Comparison of ENCODE assay signal across 37 cellular contexts in the genomic region with DNA sequence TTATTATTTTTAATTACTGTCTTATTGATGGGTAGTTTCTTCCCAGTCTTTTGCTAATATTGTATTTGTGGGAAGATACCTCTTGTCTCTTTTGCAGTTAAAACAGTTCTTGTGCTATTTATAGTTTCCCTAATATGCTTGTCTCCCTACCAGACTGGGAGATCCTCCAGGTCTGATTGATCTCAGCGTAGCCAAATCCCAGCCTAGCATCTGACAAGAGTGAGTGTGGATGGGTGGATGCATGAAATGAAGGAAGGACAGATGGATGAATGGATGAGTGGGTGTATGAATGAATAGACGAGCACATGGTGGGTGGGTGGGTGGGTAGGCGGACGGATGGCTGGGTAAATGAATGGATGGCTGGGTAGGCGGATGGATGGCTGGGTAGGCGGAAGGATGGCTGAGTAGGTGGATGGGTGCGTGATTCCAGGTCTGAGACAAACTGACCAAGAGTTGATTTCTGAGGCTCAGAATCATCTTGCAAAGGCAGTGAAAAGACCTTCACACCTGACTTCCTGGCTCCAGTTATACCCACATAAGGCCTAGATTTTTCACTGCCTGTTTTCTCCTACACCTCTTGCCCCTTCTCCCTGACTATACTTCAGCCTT. TPM values are rescaled to one million over a fixed set of nuclear protein-coding genes. Genes with fewer than 3 reads are reported as not detected.
"Had no signal": no experiment of that assay in that cellular context is flagged by ENCODE, and none has a peak within 500 bp of the region (broad histone marks: within the 10 kb centered on the region; RNA-seq: fewer than 3 reads in every experiment).

No MANE protein-coding gene starts in this region.

- H3K79me2 ChIP-seq: hepatocyte had no signal

- H3K36me3 Mint-ChIP-seq: activated CD4-positive, alpha-beta memory T cell treated with anti-CD3 and anti-CD28 coated beads for 36 hours; activated naive CD8-positive, alpha-beta T cell treated with anti-CD3 and anti-CD28 coated beads for 36 hours; brain; mesothelial cell of epicardium; naive thymus-derived CD8-positive, alpha-beta T cell; stimulated activated memory B cell treated with anti-CD40 and anti-IgM and Interleukin-4, amounts not matched to agents 10 μg/mL and 1 μg/mL and 100 μg/mL, for 72 hours had no signal

- H3K9me3 Mint-ChIP-seq: activated B cell treated with CpG ODN at 0.5 μM for 24 hours; activated CD4-positive, alpha-beta memory T cell treated with anti-CD3 and anti-CD28 coated beads for 36 hours; activated naive CD4-positive, alpha-beta T cell treated with anti-CD3 and anti-CD28 coated beads for 36 hours; activated naive CD8-positive, alpha-beta T cell treated with anti-CD3 and anti-CD28 coated beads for 36 hours; activated T-helper 1 cell treated with anti-CD3 and anti-CD28 coated beads, Interleukin-12 subunit alpha, Interleukin-12 subunit beta, Interleukin-2, Interleukin-4 antibody, amounts not matched to agents 30 ng/mL and 10 ng/mL and 1 ng/mL, durations not matched to agents 14 hours and 24 hours and 36 hours; brain; mesothelial cell of epicardium; naive thymus-derived CD8-positive, alpha-beta T cell; stimulated activated memory B cell treated with anti-CD40 and anti-IgM and Interleukin-4, amounts not matched to agents 10 μg/mL and 1 μg/mL and 100 μg/mL, for 72 hours; T-helper 2 cell treated with Interferon-gamma antibody and Interleukin-4, amounts not matched to agents 5 μg/mL and 100 μg/mL, for 36 hours had no signal

- H2AFZ ChIP-seq: hepatocyte had no signal

- DNase-seq: activated B cell treated with CpG ODN at 0.5 μM for 24 hours; activated CD4-positive, alpha-beta memory T cell treated with anti-CD3 and anti-CD28 coated beads for 36 hours; activated CD4-positive, alpha-beta T cell treated with anti-CD3 and anti-CD28 coated beads for 4 hours; activated CD8-positive, alpha-beta memory T cell treated with anti-CD3 and anti-CD28 coated beads, Interleukin-2, amount 50 U/mL, for 4 hours; activated effector memory CD4-positive, alpha-beta T cell treated with anti-CD3 and anti-CD28 coated beads, Interleukin-2, amount 50 U/mL, for 16 hours; activated naive CD4-positive, alpha-beta T cell treated with anti-CD3 and anti-CD28 coated beads for 36 hours; activated naive CD8-positive, alpha-beta T cell treated with anti-CD3 and anti-CD28 coated beads for 36 hours; activated T-cell treated with anti-CD3 and anti-CD28 coated beads, Interleukin-2, amount 50 U/mL, for 1 hour; effector memory CD4-positive, alpha-beta T cell; left colon; mammary epithelial cell; naive thymus-derived CD8-positive, alpha-beta T cell; retina; sigmoid colon; small intestine; stimulated activated CD4-positive, alpha-beta T cell treated with anti-CD3 and anti-CD28 coated beads, Interleukin-4, amount 100 ng/mL, for 4 hours; stimulated activated CD8-positive, alpha-beta memory T cell treated with anti-CD3 and anti-CD28 coated beads, Interleukin-4, amount 100 ng/mL, for 48 hours; stomach; T-helper 1 cell; thyroid gland; upper lobe of left lung had no signal

- H3K9me3 ChIP-seq: adrenal gland, gastroesophageal sphincter, sigmoid colon, stomach, thyroid gland, upper lobe of left lung had no signal

- H3K4me3 ChIP-seq: adrenal gland, cardiac muscle cell, coronary artery, dorsolateral prefrontal cortex, gastroesophageal sphincter, hepatocyte, sigmoid colon, stomach, thyroid gland, upper lobe of left lung had no signal

- ATAC-seq: gastroesophageal sphincter; left colon; naive thymus-derived CD8-positive, alpha-beta T cell; stimulated activated memory B cell treated with anti-CD40 and anti-IgM and Interleukin-4, amounts not matched to agents 10 μg/mL and 1 μg/mL and 100 μg/mL, for 72 hours had no signal

- H3K36me3 ChIP-seq: adrenal gland, cardiac muscle cell, gastroesophageal sphincter, sigmoid colon, stomach, thyroid gland, upper lobe of left lung had no signal

- H3K4me2 ChIP-seq: hepatocyte had no signal

- H3K27ac ChIP-seq: adrenal gland, cardiac muscle cell, coronary artery, gastroesophageal sphincter, hepatocyte, sigmoid colon, stomach, thyroid gland, upper lobe of left lung had no signal

- H3K27ac Mint-ChIP-seq: activated B cell treated with CpG ODN at 0.5 μM for 24 hours; activated CD4-positive, alpha-beta memory T cell treated with anti-CD3 and anti-CD28 coated beads for 36 hours; activated naive CD4-positive, alpha-beta T cell treated with anti-CD3 and anti-CD28 coated beads for 36 hours; activated naive CD8-positive, alpha-beta T cell treated with anti-CD3 and anti-CD28 coated beads for 36 hours; activated T-helper 1 cell treated with anti-CD3 and anti-CD28 coated beads, Interleukin-12 subunit alpha, Interleukin-12 subunit beta, Interleukin-2, Interleukin-4 antibody, amounts not matched to agents 30 ng/mL and 10 ng/mL and 1 ng/mL, durations not matched to agents 14 hours and 24 hours and 36 hours; mesothelial cell of epicardium; progenitor cell of endocrine pancreas; stimulated activated memory B cell treated with anti-CD40 and anti-IgM and Interleukin-4, amounts not matched to agents 10 μg/mL and 1 μg/mL and 100 μg/mL, for 72 hours; T-helper 2 cell treated with Interferon-gamma antibody and Interleukin-4, amounts not matched to agents 5 μg/mL and 100 μg/mL, for 36 hours had no signal

- H3K4me3 Mint-ChIP-seq: activated B cell treated with CpG ODN at 0.5 μM for 24 hours; activated CD4-positive, alpha-beta memory T cell treated with anti-CD3 and anti-CD28 coated beads for 36 hours; activated naive CD4-positive, alpha-beta T cell treated with anti-CD3 and anti-CD28 coated beads for 36 hours; activated naive CD8-positive, alpha-beta T cell treated with anti-CD3 and anti-CD28 coated beads for 36 hours; activated T-helper 1 cell treated with anti-CD3 and anti-CD28 coated beads, Interleukin-12 subunit alpha, Interleukin-12 subunit beta, Interleukin-2, Interleukin-4 antibody, amounts not matched to agents 30 ng/mL and 10 ng/mL and 1 ng/mL, durations not matched to agents 14 hours and 24 hours and 36 hours; brain; mesothelial cell of epicardium; naive thymus-derived CD8-positive, alpha-beta T cell; stimulated activated memory B cell treated with anti-CD40 and anti-IgM and Interleukin-4, amounts not matched to agents 10 μg/mL and 1 μg/mL and 100 μg/mL, for 72 hours; T-helper 2 cell treated with Interferon-gamma antibody and Interleukin-4, amounts not matched to agents 5 μg/mL and 100 μg/mL, for 36 hours had no signal

- FAIRE-seq: keratinocyte, small intestine had no signal

- H3K4me1 ChIP-seq: adrenal gland had no signal

- H3K27me3 ChIP-seq: adrenal gland, dorsolateral prefrontal cortex, hepatocyte, thyroid gland, upper lobe of left lung had no signal

- H3K27me3 Mint-ChIP-seq: activated naive CD8-positive, alpha-beta T cell treated with anti-CD3 and anti-CD28 coated beads for 36 hours; brain had no signal

RNA-seq across cellular contexts. Expression of a gene that starts 11.4 kb away (rescaled TPM):
- total RNA-seq: activated B cell treated with CpG ODN at 0.5 μM for 24 hours, aorta, gastroesophageal sphincter, left colon, mammary epithelial cell, osteocyte, stomach had no signal
- polyA plus RNA-seq: aorta, cardiac muscle cell, hepatocyte, liver, mammary epithelial cell, sigmoid colon had no signal

RNA-seq across cellular contexts. Expression of a gene that starts 46.7 kb away (rescaled TPM):
- polyA plus RNA-seq: hepatocyte had no signal
